ENCODE assay signal across 20 cellular contexts in the genomic region with DNA sequence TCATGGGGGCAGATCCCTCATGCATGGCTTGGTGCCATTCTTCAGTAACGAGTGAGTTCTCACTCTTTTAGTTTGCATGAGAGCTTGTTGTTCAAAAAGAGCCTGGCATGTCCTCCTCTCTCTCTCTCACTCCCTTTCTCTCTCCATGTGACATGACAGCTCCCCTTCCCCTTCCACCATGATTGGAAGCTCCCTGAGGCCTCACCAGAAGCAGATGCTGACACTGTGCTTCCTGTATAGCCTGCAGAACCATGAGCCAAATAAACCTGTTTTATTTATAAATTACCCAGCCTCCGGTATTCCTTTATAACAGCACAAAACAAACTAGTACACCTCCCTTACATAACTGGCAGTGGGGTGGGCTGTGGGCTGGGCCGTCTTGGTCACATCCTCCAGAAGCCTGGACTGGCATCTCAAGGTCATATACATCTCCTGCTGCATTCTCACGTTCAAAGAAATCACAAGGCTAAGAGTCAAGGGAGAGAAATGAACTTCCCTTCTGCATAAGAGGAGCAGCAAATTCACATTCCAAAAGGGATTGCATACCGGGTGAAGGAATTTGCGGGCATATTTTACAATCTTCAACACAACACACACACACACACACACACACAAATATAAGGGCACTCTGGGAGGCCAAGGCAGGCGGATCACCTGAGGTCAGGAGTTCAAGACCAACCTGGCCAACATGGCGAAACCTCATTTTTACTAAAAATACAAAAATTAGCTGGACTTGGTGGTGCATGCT. TPM values are rescaled to one million over a fixed set of nuclear protein-coding genes. Genes with fewer than 3 reads are reported as not detected.
DNase-seq lines count a peak whose midpoint lies in the region; ATAC-seq and TF ChIP-seq lines count a peak whose summit lies in the region.
"Had no signal": no experiment of that assay in that cellular context is flagged by ENCODE, and none has a peak within 500 bp of the region (broad histone marks: within the 10 kb centered on the region; RNA-seq: fewer than 3 reads in every experiment).

No MANE protein-coding gene starts in this region.

- H3K27me3 ChIP-seq in effector memory CD4-positive, alpha-beta T cell (replicated peaks; ENCODE audit: control insufficient read depth, insufficient read depth, low read length, poor library complexity, severe bottlenecking): no peaks in the 10 kb centered on the region
- H3K27me3 ChIP-seq: body of pancreas, vagina had no signal

- H3K4me3 ChIP-seq in effector memory CD4-positive, alpha-beta T cell (ENCODE audit: insufficient read depth, low read depth, low read length, poor library complexity, severe bottlenecking): no peak overlapping the region
- H3K4me3 ChIP-seq: body of pancreas, vagina had no signal

- no peaks in the 10 kb centered on the region for H3K9me3 ChIP-seq in effector memory CD4-positive, alpha-beta T cell (ENCODE audit: control insufficient read depth, low read length)
- H3K9me3 ChIP-seq: body of pancreas, vagina had no signal

- no peak overlapping the region for H3K27ac Mint-ChIP-seq in natural killer cell
- H3K27ac Mint-ChIP-seq in natural killer cell treated with Interleukin-12 subunit alpha and Interleukin-12 subunit beta and Interleukin-15 and Interleukin-18, amount 100 ng/mL, for 72 hours: no peak overlapping the region
- no peak overlapping the region for H3K27ac Mint-ChIP-seq in activated T-helper 2 cell treated with anti-CD3 and anti-CD28 coated beads, Interferon-gamma antibody, Interleukin-2, Interleukin-4, amounts not matched to agents 10 μg/mL and 5 μg/mL and 100 μg/mL, durations not matched to agents 14 hours and 24 hours and 36 hours

- peaks cover 28 to 30% of the 10 kb centered on the region in 2 donors for H3K27me3 Mint-ChIP-seq in natural killer cell (ENCODE audit: low read depth in 2 of 2)
- H3K27me3 Mint-ChIP-seq in natural killer cell treated with Interleukin-12 subunit alpha and Interleukin-12 subunit beta and Interleukin-15 and Interleukin-18, amount 100 ng/mL, for 72 hours: peaks cover 15 to 35% of the 10 kb centered on the region in 2 donors
- peaks cover 33% of the 10 kb centered on the region for H3K27me3 Mint-ChIP-seq in activated T-helper 2 cell treated with anti-CD3 and anti-CD28 coated beads, Interferon-gamma antibody, Interleukin-2, Interleukin-4, amounts not matched to agents 10 μg/mL and 5 μg/mL and 100 μg/mL, durations not matched to agents 14 hours and 24 hours and 36 hours (ENCODE audit: low read depth)

- DNase-seq in natural killer cell (no peak), iris pigment epithelial cell (ENCODE audit: low read depth) (peak; percentile 20), DMS53 treated with DMSO at 0.1 percent for 48 hours (lab: John Stamatoyannopoulos, UW; ENCODE audit: unreplicated experiment) (no peak)
- no peak for DNase-seq in natural killer cell treated with Interleukin-12 subunit alpha and Interleukin-12 subunit beta and Interleukin-15 and Interleukin-18, amount 100 ng/mL, for 72 hours (ENCODE audit: low spot score)
- no peak for DNase-seq in activated T-helper 2 cell treated with anti-CD3 and anti-CD28 coated beads, Interferon-gamma antibody, Interleukin-2, Interleukin-4, amounts not matched to agents 10 μg/mL and 5 μg/mL and 100 μg/mL, durations not matched to agents 14 hours and 24 hours and 36 hours (ENCODE audit: low spot score)
- DNase-seq in activated CD4-positive, CD25-positive, alpha-beta regulatory T cell treated with anti-CD3 and anti-CD28 coated beads, Interleukin-2, amount 50 U/mL, for 72 hours: no peak
- no peak for DNase-seq in effector memory CD4-positive, alpha-beta T cell
- DNase-seq: activated CD8-positive, alpha-beta memory T cell treated with anti-CD3 and anti-CD28 coated beads, Interleukin-2, amount 50 U/mL, for 48 hours; activated naive CD4-positive, alpha-beta T cell treated with anti-CD3 and anti-CD28 coated beads, Interleukin-2, amount 50 U/mL, for 16 hours; body of pancreas; DMS79; foreskin fibroblast; Kasumi-1; kidney glomerular epithelial cell; NCI-H1105 treated with DMSO at 0.1 percent for 48 hours; NCI-H2107; NCI-H524 had no signal

- H3K9me3 Mint-ChIP-seq in natural killer cell: no peaks in the 10 kb centered on the region
- no peaks in the 10 kb centered on the region for H3K9me3 Mint-ChIP-seq in natural killer cell treated with Interleukin-12 subunit alpha and Interleukin-12 subunit beta and Interleukin-15 and Interleukin-18, amount 100 ng/mL, for 72 hours
- H3K9me3 Mint-ChIP-seq in activated T-helper 2 cell treated with anti-CD3 and anti-CD28 coated beads, Interferon-gamma antibody, Interleukin-2, Interleukin-4, amounts not matched to agents 10 μg/mL and 5 μg/mL and 100 μg/mL, durations not matched to agents 14 hours and 24 hours and 36 hours: no peaks in the 10 kb centered on the region

- no peak overlapping the region for H3K27ac ChIP-seq in effector memory CD4-positive, alpha-beta T cell (ENCODE audit: insufficient read depth, low read length, poor library complexity, severe bottlenecking)
- H3K27ac ChIP-seq: body of pancreas, C4-2B, vagina had no signal

- ATAC-seq in natural killer cell (no peak), HG03460 (IDR thresholded peaks at IDR 0.05; ENCODE audit: unreplicated experiment) (no peak)
- no peak for ATAC-seq in natural killer cell treated with Interleukin-12 subunit alpha and Interleukin-12 subunit beta and Interleukin-15 and Interleukin-18, amount 100 ng/mL, for 72 hours
- ATAC-seq: body of pancreas had no signal

- no peaks in the 10 kb centered on the region for H3K36me3 ChIP-seq in effector memory CD4-positive, alpha-beta T cell (ENCODE audit: control insufficient read depth, insufficient read depth, low read length)
- H3K36me3 ChIP-seq: vagina had no signal

- H3K4me3 Mint-ChIP-seq in natural killer cell: peak overlapping the region; percentile 63
- no peak overlapping the region for H3K4me3 Mint-ChIP-seq in natural killer cell treated with Interleukin-12 subunit alpha and Interleukin-12 subunit beta and Interleukin-15 and Interleukin-18, amount 100 ng/mL, for 72 hours
- H3K4me3 Mint-ChIP-seq in activated T-helper 2 cell treated with anti-CD3 and anti-CD28 coated beads, Interferon-gamma antibody, Interleukin-2, Interleukin-4, amounts not matched to agents 10 μg/mL and 5 μg/mL and 100 μg/mL, durations not matched to agents 14 hours and 24 hours and 36 hours (ENCODE audit: low read depth): peak overlapping the region; percentile 42

- H3K4me1 Mint-ChIP-seq in natural killer cell: peaks cover 21 to 23% of the 10 kb centered on the region in 2 donors
- H3K4me1 Mint-ChIP-seq in natural killer cell treated with Interleukin-12 subunit alpha and Interleukin-12 subunit beta and Interleukin-15 and Interleukin-18, amount 100 ng/mL, for 72 hours (ENCODE audit: low read depth in 2 of 2): peaks cover 16 to 19% of the 10 kb centered on the region in 2 donors
- H3K4me1 Mint-ChIP-seq in activated T-helper 2 cell treated with anti-CD3 and anti-CD28 coated beads, Interferon-gamma antibody, Interleukin-2, Interleukin-4, amounts not matched to agents 10 μg/mL and 5 μg/mL and 100 μg/mL, durations not matched to agents 14 hours and 24 hours and 36 hours (ENCODE audit: low read depth): peaks cover 20% of the 10 kb centered on the region

- H3K4me1 ChIP-seq in effector memory CD4-positive, alpha-beta T cell (ENCODE audit: control insufficient read depth, insufficient read depth, low read length, poor library complexity, severe bottlenecking): peaks cover 8% of the 10 kb centered on the region

- no peak for TF ChIP-seq CTCF in natural killer cell (IDR thresholded peaks at IDR 0.05)

- H3K36me3 Mint-ChIP-seq in natural killer cell: no peaks in the 10 kb centered on the region
- H3K36me3 Mint-ChIP-seq in natural killer cell treated with Interleukin-12 subunit alpha and Interleukin-12 subunit beta and Interleukin-15 and Interleukin-18, amount 100 ng/mL, for 72 hours: no peaks in the 10 kb centered on the region
- peaks cover 8% of the 10 kb centered on the region for H3K36me3 Mint-ChIP-seq in activated T-helper 2 cell treated with anti-CD3 and anti-CD28 coated beads, Interferon-gamma antibody, Interleukin-2, Interleukin-4, amounts not matched to agents 10 μg/mL and 5 μg/mL and 100 μg/mL, durations not matched to agents 14 hours and 24 hours and 36 hours (ENCODE audit: low read depth)

- intact Hi-C loops in natural killer cell (cut with micrococcal nuclease): loop anchor here (5.0 kb wide), 2 partner anchors 73 to 137 kb away; a partner anchor contains a TSS
- intact Hi-C loops in activated T-helper 2 cell treated with anti-CD3 and anti-CD28 coated beads, Interferon-gamma antibody, Interleukin-2, Interleukin-4, amounts not matched to agents 10 μg/mL and 5 μg/mL and 100 μg/mL, durations not matched to agents 14 hours and 24 hours and 36 hours (cut with micrococcal nuclease): loop anchor here (5.0 kb wide), 2 partner anchors 162 to 282 kb away; a partner anchor contains a TSS

RNA-seq across cellular contexts. Expression of a gene that starts 2.3 kb away (rescaled TPM):
- total RNA-seq in natural killer cell: 10 to 100 TPM in 2 of 3 donors, 1 to 10 TPM in 1; 6.8 to 14.0 (median 10.2) TPM
- 1 to 10 TPM; 6.7 to 6.9 TPM for total RNA-seq in natural killer cell treated with Interleukin-12 subunit alpha and Interleukin-12 subunit beta and Interleukin-15 and Interleukin-18, amount 100 ng/mL, for 72 hours
- 12.3 and 13.1 TPM in 2 replicates for total RNA-seq in activated T-helper 2 cell treated with anti-CD3 and anti-CD28 coated beads, Interferon-gamma antibody, Interleukin-2, Interleukin-4, amounts not matched to agents 10 μg/mL and 5 μg/mL and 100 μg/mL, durations not matched to agents 14 hours and 24 hours and 36 hours
